In genomic region chr3:160707187-160707789, GRCh38 we compare ENCODE assay signal across 8 cellular contexts. TPM values are rescaled to one million over a fixed set of nuclear protein-coding genes. Genes with fewer than 3 reads are reported as not detected.
DNase-seq lines count a peak whose midpoint lies in the region; ATAC-seq, FAIRE-seq and TF ChIP-seq lines count a peak whose summit lies in the region.

No MANE protein-coding gene starts in this region.

- no peak for TF ChIP-seq POLR2A in spleen (IDR thresholded peaks at IDR 0.05)

- H3K4me1 ChIP-seq in astrocyte (ENCODE audit: insufficient read depth, low read length) (peaks cover 10% of the 10 kb centered on the region), spleen (no peaks in the 10 kb centered on the region)

- 21 to 31% (median 24%) methylated on average over 4 of the region's 4 CpGs for WGBS in spleen, 5 donors

- ATAC-seq in GM18498 (IDR thresholded peaks at IDR 0.05; ENCODE audit: unreplicated experiment) (peak; percentile 75), HG03520 (IDR thresholded peaks at IDR 0.05; ENCODE audit: unreplicated experiment) (peak; percentile 58)

- no peak overlapping the region for H3K9ac ChIP-seq in astrocyte (ENCODE audit: low read length)

- peaks cover 2% of the 10 kb centered on the region for H3K27me3 Mint-ChIP-seq in astrocyte (ENCODE audit: low read depth, unreplicated experiment)

- H3K4me3 ChIP-seq in astrocyte (ENCODE audit: insufficient read depth, low read depth, low read length) = no peak overlapping the region
- no peak overlapping the region for H3K4me3 ChIP-seq in spleen

- intact Hi-C loops in spleen (cut with DNase I; ENCODE audit: low total_unique reads) = loop anchor here (5.0 to 10.0 kb wide), 2 partner anchors 235 to 718 kb away; no protein-coding TSS in a partner anchor

- H3K27me3 ChIP-seq in astrocyte (ENCODE audit: insufficient read depth, low read length) = peaks cover 4% of the 10 kb centered on the region
- peaks cover 0 to 19% (median 2%) of the 10 kb centered on the region in 7 donors for H3K27me3 ChIP-seq in spleen (replicated peaks in 1 of 7)

- no peaks in the 10 kb centered on the region for H3K79me2 ChIP-seq in astrocyte (ENCODE audit: insufficient read depth, low read length)

- DNase-seq in Ammon's horn (ENCODE audit: low spot score) = peak; percentile 87
- peak; percentile 62 for DNase-seq in NCI-H774 (lab: John Stamatoyannopoulos, UW)
- peak; percentile 22 for DNase-seq in astrocyte (ENCODE audit: low read depth)
- peak; percentile 35 for DNase-seq in iPS-NIHi11 (ENCODE audit: low spot score)
- no peak for DNase-seq in spleen
- DNase-seq in activated T-cell treated with anti-CD3 and anti-CD28 coated beads, Interleukin-2, amount 50 U/mL, for 1 hour = no peak

- H3K36me3 Mint-ChIP-seq in astrocyte (ENCODE audit: low read depth, unreplicated experiment) = no peaks in the 10 kb centered on the region

- H2AFZ ChIP-seq in astrocyte (ENCODE audit: low read depth, low read length) = no peak overlapping the region

- H3K9me3 Mint-ChIP-seq in astrocyte (ENCODE audit: unreplicated experiment) = no peaks in the 10 kb centered on the region

- no peaks in the 10 kb centered on the region for H3K9me3 ChIP-seq in astrocyte (ENCODE audit: insufficient read depth, low read depth, low read length)
- H3K9me3 ChIP-seq in spleen = no peaks in the 10 kb centered on the region

- H3K36me3 ChIP-seq in astrocyte (ENCODE audit: insufficient read depth, low read length) (no peaks in the 10 kb centered on the region), spleen (no peaks in the 10 kb centered on the region)

- H4K20me1 ChIP-seq in astrocyte (ENCODE audit: insufficient read depth, low read length) = no peaks in the 10 kb centered on the region

- TF ChIP-seq CTCF in astrocyte (IDR thresholded peaks at IDR 0.05; ENCODE audit: insufficient read depth, low read depth, low read length) (peak; percentile 40), spleen (IDR thresholded peaks at IDR 0.05 in 8 of 11, conservative IDR thresholded peaks at IDR 0.05 in 3 of 11) (peak in 9 of 11 experiments; percentile 16 to 67 (median 51))

- no peak overlapping the region for H3K27ac ChIP-seq in astrocyte (ENCODE audit: low read depth, low read length)
- no peak overlapping the region for H3K27ac ChIP-seq in spleen

- H3K4me1 Mint-ChIP-seq in astrocyte (ENCODE audit: low read depth, unreplicated experiment) = peaks cover 17% of the 10 kb centered on the region

- no peak overlapping the region for H3K27ac Mint-ChIP-seq in astrocyte (ENCODE audit: unreplicated experiment)

- peak; percentile 58 for FAIRE-seq in astrocyte (lab: Jason Lieb, UNC)

- H3K4me2 ChIP-seq in astrocyte (ENCODE audit: low read length) = no peak overlapping the region

- H3K4me3 Mint-ChIP-seq in astrocyte (ENCODE audit: unreplicated experiment) = no peak overlapping the region

RNA-seq across cellular contexts. Expression of gene ARL14, which starts 30.3 kb away (rescaled TPM):
- total RNA-seq in astrocyte (0.16 and 0.22 TPM in 2 replicates), spleen (under 1 TPM in 1 of 7 donors, not detected in 6; 0.39 TPM)
- under 1 TPM in 2 of 3 donors, not detected in 1; 0.11 to 0.26 TPM for polyA plus RNA-seq in spleen

RNA-seq across cellular contexts. Expression of gene PPM1L, which starts 48.7 kb away (rescaled TPM):
- total RNA-seq in astrocyte (5.5 and 6.3 TPM in 2 replicates), spleen (10 to 100 TPM in 6 of 7 donors, 1 to 10 TPM in 1; 9.5 to 16.7 (median 12.8) TPM)
- 1 to 10 TPM in 1 of 3 donors, under 1 TPM in 2; 0.63 to 1.4 (median 0.64) TPM for polyA plus RNA-seq in spleen

Comparison
In these comparisons a context has a peak if more than half of its experiments do, and no peak if none do; other contexts are left out.
1. DNase-seq: peak in Ammon's horn (single experiment), NCI-H774 (single experiment), astrocyte (single experiment) and iPS-NIHi11 (single experiment); none in spleen (single experiment) and activated T-cell treated with anti-CD3 and anti-CD28 coated beads, Interleukin-2, amount 50 U/mL, for 1 hour (single experiment).